ENCODE assay signal across 15 cellular contexts in genomic region chr1:11124965-11125364, GRCh38.
"Had no signal": no experiment of that assay in that cellular context is flagged by ENCODE, and none has a peak within 500 bp of the region (broad histone marks: within the 10 kb centered on the region; RNA-seq: fewer than 3 reads in every experiment).

No MANE protein-coding gene starts in this region.

- H3K9me3 Mint-ChIP-seq: naive thymus-derived CD8-positive, alpha-beta T cell; neural progenitor cell; stimulated activated naive CD8-positive, alpha-beta T cell treated with anti-CD3 and anti-CD28 coated beads, Interleukin-15, amount 100 ng/mL, for 72 hours had no signal

- DNase-seq: cortex of kidney; left ventricle myocardium superior; lower lobe of right lung; naive thymus-derived CD8-positive, alpha-beta T cell; right lobe of liver; small intestine; stimulated activated CD4-positive, alpha-beta T cell treated with anti-CD3 and anti-CD28 coated beads, Interleukin-15, amount 100 ng/mL, for 24 hours; stimulated activated CD4-positive, alpha-beta T cell treated with anti-CD3 and anti-CD28 coated beads, Interleukin-2, amount 100 ng/mL, for 48 hours; stimulated activated naive CD4-positive, alpha-beta T cell; stimulated activated naive CD8-positive, alpha-beta T cell treated with anti-CD3 and anti-CD28 coated beads, Interleukin-15, amount 100 ng/mL, for 72 hours; transverse colon; upper lobe of right lung; uterus had no signal

- H3K27me3 Mint-ChIP-seq: naive thymus-derived CD8-positive, alpha-beta T cell; progenitor cell of endocrine pancreas; stimulated activated naive CD8-positive, alpha-beta T cell treated with anti-CD3 and anti-CD28 coated beads, Interleukin-15, amount 100 ng/mL, for 72 hours had no signal

- ATAC-seq: left ventricle myocardium superior; lower lobe of right lung; naive thymus-derived CD8-positive, alpha-beta T cell; right lobe of liver; stimulated activated naive CD8-positive, alpha-beta T cell treated with anti-CD3 and anti-CD28 coated beads, Interleukin-15, amount 100 ng/mL, for 72 hours; upper lobe of right lung had no signal

- H3K4me3 Mint-ChIP-seq: naive thymus-derived CD8-positive, alpha-beta T cell; neural progenitor cell; stimulated activated naive CD8-positive, alpha-beta T cell treated with anti-CD3 and anti-CD28 coated beads, Interleukin-15, amount 100 ng/mL, for 72 hours had no signal

- H3K4me1 Mint-ChIP-seq: neural progenitor cell had no signal

- H3K27ac Mint-ChIP-seq: naive thymus-derived CD8-positive, alpha-beta T cell; neural progenitor cell; progenitor cell of endocrine pancreas had no signal
